7 cellular contexts compared by ENCODE assay signal in the genomic region with DNA sequence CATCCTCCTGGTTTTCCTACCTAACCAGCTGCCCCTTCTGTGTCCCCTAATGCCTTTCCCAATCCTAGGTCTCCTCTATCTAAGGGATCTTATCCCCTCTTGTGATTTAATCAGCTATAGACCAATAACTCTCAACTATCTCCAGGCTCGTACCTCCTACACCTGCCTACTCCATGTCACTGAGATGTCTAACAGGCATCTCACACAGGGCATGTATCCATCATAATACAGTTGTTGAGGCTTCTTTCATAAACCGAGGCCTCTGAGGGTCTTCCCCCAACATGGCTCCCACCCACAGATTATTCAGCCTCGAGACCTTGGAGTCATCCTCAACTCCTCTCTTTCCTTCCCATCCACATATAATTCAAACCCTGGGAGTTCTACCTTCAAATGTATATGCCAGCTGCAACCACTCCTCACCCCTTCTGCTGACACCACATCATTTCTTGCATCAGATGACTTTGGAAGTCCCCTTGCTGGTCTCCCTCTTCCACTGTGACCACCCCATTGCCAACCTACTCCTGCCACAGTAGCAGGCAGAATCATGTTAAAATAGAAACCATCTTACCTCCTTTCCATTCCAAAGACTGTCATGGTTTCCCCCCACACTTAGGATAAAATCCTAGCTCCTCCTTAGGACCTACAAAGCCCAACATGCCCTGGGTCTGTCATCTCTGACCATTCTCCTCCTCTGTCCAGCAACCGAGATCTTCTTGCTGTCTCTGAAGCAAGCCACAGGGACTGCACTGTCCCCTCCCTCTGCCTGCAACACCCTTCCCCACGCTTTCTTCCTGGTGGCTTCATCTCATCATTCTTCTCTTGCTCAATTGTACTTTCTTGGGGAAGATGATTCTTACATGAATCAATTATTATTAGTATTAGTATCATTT.
DNase-seq lines count a peak whose midpoint lies in the region; ATAC-seq, FAIRE-seq and TF ChIP-seq lines count a peak whose summit lies in the region.
"Not testable (repeated sequence)": the region's sequence is repeated elsewhere in the genome, so short reads cannot be mapped to it uniquely, and the experiment has no call there.

No MANE protein-coding gene starts in this region.

- not testable (repeated sequence) for TF ChIP-seq RAD21 in GM12878 (IDR thresholded peaks at IDR 0.05; ENCODE audit: insufficient read depth, low read depth, low read length)

- H3K4me2 ChIP-seq in GM12878 (ENCODE audit: control insufficient read depth, insufficient read depth), result not testable (repeated sequence)

- ATAC-seq in activated CD4-positive, alpha-beta T cell treated with anti-CD3 and anti-CD28 coated beads for 36 hours, result peak; percentile 55
- peak; percentile 64 for ATAC-seq in activated CD8-positive, alpha-beta T cell treated with anti-CD3 and anti-CD28 coated beads for 36 hours
- ATAC-seq in GM12878, result peak; percentile 88
- ATAC-seq in natural killer cell treated with Interleukin-12 subunit alpha and Interleukin-12 subunit beta and Interleukin-15 and Interleukin-18, amount 100 ng/mL, for 72 hours, result peak; percentile 54 to 62

- H3K9ac ChIP-seq in GM12878 (ENCODE audit: control insufficient read depth, insufficient read depth, low read length), result not testable (repeated sequence)

- TF ChIP-seq CTCF in activated CD8-positive, alpha-beta T cell treated with anti-CD3 and anti-CD28 coated beads for 36 hours (IDR thresholded peaks at IDR 0.05); GM12878 (IDR thresholded peaks at IDR 0.05 in 2 of 3, conservative IDR thresholded peaks at IDR 0.05 in 1 of 3; ENCODE audit: control insufficient read depth in 2 of 3, extremely low read depth in 1 of 3, insufficient read depth in 1 of 3, low read depth in 3 of 3, low read length in 3 of 3): not testable (repeated sequence)

- H3K27ac ChIP-seq in GM12878 (ENCODE audit: control insufficient read depth, insufficient read depth), result not testable (repeated sequence)

- CTCF ChIA-PET in activated CD4-positive, alpha-beta T cell treated with anti-CD3 and anti-CD28 coated beads for 36 hours (lab: Charles Lee); activated CD8-positive, alpha-beta T cell treated with anti-CD3 and anti-CD28 coated beads for 36 hours (lab: Charles Lee); GM12878 (lab: Yijun Ruan, JAX): not testable (repeated sequence)

- not testable (repeated sequence) for TF ChIP-seq EP300 in GM12878 (IDR thresholded peaks at IDR 0.05; ENCODE audit: borderline replicate concordance in 1 of 2, control insufficient read depth in 1 of 2, low read depth in 2 of 2, low read length in 2 of 2)

- not testable (repeated sequence) for H4K20me1 ChIP-seq in GM12878 (ENCODE audit: control insufficient read depth, insufficient read depth)

- TF ChIP-seq POLR2A in GM12878 (IDR thresholded peaks at IDR 0.05; ENCODE audit: low read depth, low read length), result not testable (repeated sequence)

- H3K36me3 ChIP-seq in GM12878 (ENCODE audit: control insufficient read depth in 2 of 2, insufficient read depth in 2 of 2, low read length in 1 of 2), result not testable (repeated sequence)

- H3K27me3 ChIP-seq in GM12878 (replicated peaks in 1 of 2; ENCODE audit: control insufficient read depth in 2 of 2, insufficient read depth in 2 of 2, low read length in 1 of 2), result not testable (repeated sequence)

- POLR2A ChIA-PET in activated CD4-positive, alpha-beta T cell treated with anti-CD3 and anti-CD28 coated beads for 36 hours (lab: Charles Lee); activated CD8-positive, alpha-beta T cell treated with anti-CD3 and anti-CD28 coated beads for 36 hours (lab: Charles Lee); GM12878 (lab: Charles Lee): not testable (repeated sequence)

- not testable (repeated sequence) for H3K4me1 Mint-ChIP-seq in activated CD4-positive, alpha-beta T cell treated with anti-CD3 and anti-CD28 coated beads for 36 hours; activated CD8-positive, alpha-beta T cell treated with anti-CD3 and anti-CD28 coated beads for 36 hours (ENCODE audit: low read depth); activated naive CD8-positive, alpha-beta T cell treated with anti-CD3 and anti-CD28 coated beads for 36 hours; natural killer cell treated with Interleukin-12 subunit alpha and Interleukin-12 subunit beta and Interleukin-15 and Interleukin-18, amount 100 ng/mL, for 72 hours (ENCODE audit: low read depth in 2 of 2); stimulated activated naive CD8-positive, alpha-beta T cell treated with anti-CD3 and anti-CD28 coated beads, Interleukin-15, Interleukin-2, amounts not matched to agents 100 ng/mL and 50 ng/mL, for 24 hours (ENCODE audit: low read depth)

- peak; percentile 7 for DNase-seq in activated CD4-positive, alpha-beta T cell treated with anti-CD3 and anti-CD28 coated beads for 36 hours
- DNase-seq in activated CD8-positive, alpha-beta T cell treated with anti-CD3 and anti-CD28 coated beads for 36 hours, result peak; percentile 4
- DNase-seq in activated naive CD4-positive, alpha-beta T cell treated with Interleukin-2 at 50 U/mL for 16 hours, result peak; percentile 1
- peak; percentile 3 for DNase-seq in activated naive CD8-positive, alpha-beta T cell treated with anti-CD3 and anti-CD28 coated beads for 36 hours
- DNase-seq in GM12878 (ENCODE audit: low read depth, low spot score); natural killer cell treated with Interleukin-12 subunit alpha and Interleukin-12 subunit beta and Interleukin-15 and Interleukin-18, amount 100 ng/mL, for 72 hours (ENCODE audit: low spot score): not testable (repeated sequence)

- H3K27ac Mint-ChIP-seq in activated CD4-positive, alpha-beta T cell treated with anti-CD3 and anti-CD28 coated beads for 36 hours, result peak overlapping the region; percentile 61
- H3K27ac Mint-ChIP-seq in activated CD8-positive, alpha-beta T cell treated with anti-CD3 and anti-CD28 coated beads for 36 hours, result peak overlapping the region; percentile 69
- H3K27ac Mint-ChIP-seq in activated naive CD8-positive, alpha-beta T cell treated with anti-CD3 and anti-CD28 coated beads for 36 hours, result peak overlapping the region; percentile 11
- not testable (repeated sequence) for H3K27ac Mint-ChIP-seq in natural killer cell treated with Interleukin-12 subunit alpha and Interleukin-12 subunit beta and Interleukin-15 and Interleukin-18, amount 100 ng/mL, for 72 hours
- peak overlapping the region; percentile 9 for H3K27ac Mint-ChIP-seq in stimulated activated naive CD8-positive, alpha-beta T cell treated with anti-CD3 and anti-CD28 coated beads, Interleukin-15, Interleukin-2, amounts not matched to agents 100 ng/mL and 50 ng/mL, for 24 hours

- BruUV-seq in GM12878 (replicated peaks; lab: Mats Ljungman, UMichigan), result not testable (repeated sequence)

- H3K9me3 ChIP-seq in GM12878 (replicated peaks; ENCODE audit: control insufficient read depth, insufficient read depth, low read length), result not testable (repeated sequence)

- not testable (repeated sequence) for FAIRE-seq in GM12878 (lab: Jason Lieb, UNC)

- RAD21 ChIA-PET in GM12878 (lab: Charles Lee; ENCODE audit: unreplicated experiment), result not testable (repeated sequence)

- SMC1A ChIA-PET in GM12878 (lab: Charles Lee; ENCODE audit: uncharacterized antibody, unreplicated experiment), result not testable (repeated sequence)

- in situ Hi-C loops in GM12878 (cut with MboI), result not testable (repeated sequence)

- H3K27me3 Mint-ChIP-seq in activated CD4-positive, alpha-beta T cell treated with anti-CD3 and anti-CD28 coated beads for 36 hours; activated CD8-positive, alpha-beta T cell treated with anti-CD3 and anti-CD28 coated beads for 36 hours; activated naive CD8-positive, alpha-beta T cell treated with anti-CD3 and anti-CD28 coated beads for 36 hours; natural killer cell treated with Interleukin-12 subunit alpha and Interleukin-12 subunit beta and Interleukin-15 and Interleukin-18, amount 100 ng/mL, for 72 hours; stimulated activated naive CD8-positive, alpha-beta T cell treated with anti-CD3 and anti-CD28 coated beads, Interleukin-15, Interleukin-2, amounts not matched to agents 100 ng/mL and 50 ng/mL, for 24 hours: not testable (repeated sequence)

- WGBS in GM12878 (ENCODE audit: insufficient coverage, insufficient replicate concordance, low lambda C conversion rate, missing lambda C conversion rate), result no CpG with 5 or more reads among the region's 5 CpGs

- intact Hi-C loops in activated CD4-positive, alpha-beta T cell treated with anti-CD3 and anti-CD28 coated beads for 36 hours (cut with DNase I, micrococcal nuclease); activated CD8-positive, alpha-beta T cell treated with anti-CD3 and anti-CD28 coated beads for 36 hours (cut with micrococcal nuclease); GM12878 (cut with micrococcal nuclease; ENCODE audit: unreplicated experiment): not testable (repeated sequence)

- H3K4me1 ChIP-seq in GM12878 (ENCODE audit: control insufficient read depth, insufficient read depth, low read length), result not testable (repeated sequence)

- H3K4me3 Mint-ChIP-seq in activated CD4-positive, alpha-beta T cell treated with anti-CD3 and anti-CD28 coated beads for 36 hours; activated CD8-positive, alpha-beta T cell treated with anti-CD3 and anti-CD28 coated beads for 36 hours; activated naive CD8-positive, alpha-beta T cell treated with anti-CD3 and anti-CD28 coated beads for 36 hours; natural killer cell treated with Interleukin-12 subunit alpha and Interleukin-12 subunit beta and Interleukin-15 and Interleukin-18, amount 100 ng/mL, for 72 hours; stimulated activated naive CD8-positive, alpha-beta T cell treated with anti-CD3 and anti-CD28 coated beads, Interleukin-15, Interleukin-2, amounts not matched to agents 100 ng/mL and 50 ng/mL, for 24 hours: not testable (repeated sequence)

- H3K79me2 ChIP-seq in GM12878 (ENCODE audit: control insufficient read depth, insufficient read depth, low read length), result not testable (repeated sequence)

- not testable (repeated sequence) for H3K9me3 Mint-ChIP-seq in activated CD4-positive, alpha-beta T cell treated with anti-CD3 and anti-CD28 coated beads for 36 hours (ENCODE audit: low read depth); activated CD8-positive, alpha-beta T cell treated with anti-CD3 and anti-CD28 coated beads for 36 hours; activated naive CD8-positive, alpha-beta T cell treated with anti-CD3 and anti-CD28 coated beads for 36 hours; natural killer cell treated with Interleukin-12 subunit alpha and Interleukin-12 subunit beta and Interleukin-15 and Interleukin-18, amount 100 ng/mL, for 72 hours; stimulated activated naive CD8-positive, alpha-beta T cell treated with anti-CD3 and anti-CD28 coated beads, Interleukin-15, Interleukin-2, amounts not matched to agents 100 ng/mL and 50 ng/mL, for 24 hours

- not testable (repeated sequence) for H3K36me3 Mint-ChIP-seq in activated CD4-positive, alpha-beta T cell treated with anti-CD3 and anti-CD28 coated beads for 36 hours (ENCODE audit: low read depth); activated CD8-positive, alpha-beta T cell treated with anti-CD3 and anti-CD28 coated beads for 36 hours (ENCODE audit: low read depth); activated naive CD8-positive, alpha-beta T cell treated with anti-CD3 and anti-CD28 coated beads for 36 hours; natural killer cell treated with Interleukin-12 subunit alpha and Interleukin-12 subunit beta and Interleukin-15 and Interleukin-18, amount 100 ng/mL, for 72 hours; stimulated activated naive CD8-positive, alpha-beta T cell treated with anti-CD3 and anti-CD28 coated beads, Interleukin-15, Interleukin-2, amounts not matched to agents 100 ng/mL and 50 ng/mL, for 24 hours (ENCODE audit: low read depth)

- not testable (repeated sequence) for H3K4me3 ChIP-seq in GM12878

- H2AFZ ChIP-seq in GM12878 (ENCODE audit: control insufficient read depth, low read depth, low read length), result not testable (repeated sequence)
